1 cellular context compared by ENCODE assay signal in genomic region chr2:237258146-237258545, GRCh38.
TF ChIP-seq lines count a peak whose summit lies in the region.

No MANE protein-coding gene starts in this region.

TF ChIP-seq in H1, 55 proteins besides CTCF, POLR2A, EP300 and RAD21:
- TF ChIP-seq CHD1 (IDR thresholded peaks at IDR 0.05; ENCODE audit: low read depth, low read length) = no peak
- no peak for TF ChIP-seq ZNF274 (IDR thresholded peaks at IDR 0.05; ENCODE audit: borderline replicate concordance, extremely low read depth, low read length)
- TF ChIP-seq TEAD4 (IDR thresholded peaks at IDR 0.05; ENCODE audit: low read depth, low read length) = 0 out of 2 replicates have a peak, but pooled peaks have one; percentile 11
- TF ChIP-seq SUZ12 (IDR thresholded peaks at IDR 0.05; ENCODE audit: low read length) = no peak
- no peak for TF ChIP-seq EGR1 (IDR thresholded peaks at IDR 0.05; ENCODE audit: borderline replicate concordance, low read depth, low read length)
- peak; percentile 80 for TF ChIP-seq CEBPB (IDR thresholded peaks at IDR 0.05; ENCODE audit: low read depth, low read length)
- TF ChIP-seq GABPA (IDR thresholded peaks at IDR 0.05; ENCODE audit: borderline replicate concordance, insufficient read depth, low read length) = no peak
TF ChIP-seq in H1: peak in this region for 2.
